In genomic region chr4:41545238-41545637, GRCh38 we compare ENCODE assay signal across 1 cellular context.
TF ChIP-seq lines count a peak whose summit lies in the region.

No MANE protein-coding gene starts in this region.

TF ChIP-seq in H1, 55 proteins besides CTCF, POLR2A, EP300 and RAD21:
- TF ChIP-seq HDAC6 (IDR thresholded peaks at IDR 0.05; ENCODE audit: low read depth, low read length) (no peak), NANOG (IDR thresholded peaks at IDR 0.05; ENCODE audit: insufficient read depth, low read depth, low read length, poor library complexity, severe bottlenecking) (no peak)
